Comparison of ENCODE assay signal across 19 cellular contexts in the genomic region with DNA sequence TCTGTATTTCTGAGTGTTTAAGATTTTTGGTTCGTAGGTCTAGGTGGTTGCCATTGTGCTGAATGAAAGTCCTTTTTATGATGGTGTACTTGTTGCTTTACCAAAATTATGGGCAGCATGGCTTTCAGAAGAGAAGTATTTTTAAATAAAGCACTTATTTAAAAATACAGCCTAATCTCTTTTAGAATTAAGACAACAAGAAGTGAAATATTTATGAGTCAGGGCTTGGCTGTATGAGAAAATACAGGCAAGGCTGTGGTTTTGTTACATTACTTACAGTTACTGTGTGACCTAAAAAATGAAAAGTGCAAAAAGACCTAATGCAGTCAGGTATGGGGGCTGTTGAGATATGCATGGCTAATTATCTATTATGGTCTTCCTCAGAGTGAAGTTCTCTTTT.
DNase-seq lines count a peak whose midpoint lies in the region; ATAC-seq, FAIRE-seq and TF ChIP-seq lines count a peak whose summit lies in the region.
"Had no signal": no experiment of that assay in that cellular context is flagged by ENCODE, and none has a peak within 500 bp of the region (broad histone marks: within the 10 kb centered on the region; RNA-seq: fewer than 3 reads in every experiment).

No MANE protein-coding gene starts in this region.

- TF ChIP-seq CTCF in OCI-LY3 (IDR thresholded peaks at IDR 0.05; ENCODE audit: low read depth, low read length), result no peak
- no peak for TF ChIP-seq CTCF in chondrocyte (IDR thresholded peaks at IDR 0.05)

- H3K4me1 Mint-ChIP-seq in chondrocyte (ENCODE audit: low read depth), result peaks cover 52% of the 10 kb centered on the region

- H3K4me1 ChIP-seq in OCI-LY3 (ENCODE audit: low read length), result peaks cover 14% of the 10 kb centered on the region
- peaks cover 0 to 4% of the 10 kb centered on the region in 2 donors for H3K4me1 ChIP-seq in aorta (ENCODE audit: control insufficient read depth in 1 of 2, insufficient read depth in 2 of 2, low read length in 2 of 2)

- no peaks in the 10 kb centered on the region for H3K9me3 ChIP-seq in OCI-LY3 (ENCODE audit: insufficient read depth, low read length)
- no peaks in the 10 kb centered on the region for H3K9me3 ChIP-seq in aorta (ENCODE audit: control insufficient read depth, low read length)

- intact Hi-C loops in aorta (cut with DNase I), result no loop called here

- H3K27me3 ChIP-seq in OCI-LY3 (ENCODE audit: low read depth, low read length) (no peaks in the 10 kb centered on the region), aorta (ENCODE audit: control insufficient read depth in 1 of 2, insufficient read depth in 2 of 2, low read length in 1 of 2) (no peaks in the 10 kb centered on the region)

- no peaks in the 10 kb centered on the region for H3K27me3 Mint-ChIP-seq in chondrocyte (ENCODE audit: low read depth)

- no peak overlapping the region for H3K4me3 ChIP-seq in OCI-LY3 (ENCODE audit: low read length)
- no peak overlapping the region for H3K4me3 ChIP-seq in aorta (ENCODE audit: low read length in 2 of 2)

- H4K20me1 ChIP-seq in OCI-LY3 (ENCODE audit: insufficient read depth, low read length), result no peaks in the 10 kb centered on the region

- H3K4me2 ChIP-seq in OCI-LY3 (ENCODE audit: low read length), result peak overlapping the region; percentile 37

- H3K36me3 ChIP-seq in OCI-LY3 (replicated peaks; ENCODE audit: low read depth, low read length), result no peaks in the 10 kb centered on the region
- no peaks in the 10 kb centered on the region for H3K36me3 ChIP-seq in aorta (ENCODE audit: control insufficient read depth in 1 of 2, insufficient read depth in 2 of 2, low read length in 1 of 2)

- no peak overlapping the region for H3K9ac ChIP-seq in OCI-LY3 (ENCODE audit: low read length)

- peak overlapping the region; percentile 59 for H3K27ac Mint-ChIP-seq in chondrocyte (ENCODE audit: unreplicated experiment)

- ATAC-seq in GM21529 (IDR thresholded peaks at IDR 0.05; ENCODE audit: unreplicated experiment), result no peak
- ATAC-seq in aorta (ENCODE audit: low FRiP score), result no peak

- no peaks in the 10 kb centered on the region for H3K79me2 ChIP-seq in OCI-LY3 (ENCODE audit: low read length)

- H2AFZ ChIP-seq in OCI-LY3 (ENCODE audit: low read depth, low read length), result no peak overlapping the region

- no peak overlapping the region; the same call in 1 of the 2 replicates for H3K27ac ChIP-seq in OCI-LY3 (ENCODE audit: low read length)
- H3K27ac ChIP-seq in aorta (ENCODE audit: low read depth in 1 of 2, low read length in 2 of 2), result no peak overlapping the region
- H3K27ac ChIP-seq: C4-2B, RWPE1 had no signal

- H3K4me3 Mint-ChIP-seq in chondrocyte (ENCODE audit: unreplicated experiment), result no peak overlapping the region

- 18 to 24% methylated on average over 1 of the region's 1 CpG for WGBS in aorta, 2 donors

- peak; percentile 86 for FAIRE-seq in islet of Langerhans (lab: Jason Lieb, UNC)
- FAIRE-seq: D721Med had no signal

- no peaks in the 10 kb centered on the region for H3K9me3 Mint-ChIP-seq in chondrocyte (ENCODE audit: low read depth)

- H3K36me3 Mint-ChIP-seq in chondrocyte (ENCODE audit: low read depth), result no peaks in the 10 kb centered on the region

- DNase-seq in chondrocyte (ENCODE audit: low spot score) (no peak), DMS 273 (lab: John Stamatoyannopoulos, UW; ENCODE audit: unreplicated experiment) (no peak), aorta (no peak), AG08396 (ENCODE audit: low spot score) (no peak)
- DNase-seq: ACHN, AML-193, DMS79 treated with DMSO at 0.1 percent for 48 hours, KG1, NCI-H1694 treated with DMSO at 0.1 percent for 48 hours, NCI-H2107, NCI-H510A treated with DMSO at 0.1 percent for 48 hours, NCI-H774, SIG-M5 had no signal
